8 cellular contexts compared by ENCODE assay signal in the genomic region with DNA sequence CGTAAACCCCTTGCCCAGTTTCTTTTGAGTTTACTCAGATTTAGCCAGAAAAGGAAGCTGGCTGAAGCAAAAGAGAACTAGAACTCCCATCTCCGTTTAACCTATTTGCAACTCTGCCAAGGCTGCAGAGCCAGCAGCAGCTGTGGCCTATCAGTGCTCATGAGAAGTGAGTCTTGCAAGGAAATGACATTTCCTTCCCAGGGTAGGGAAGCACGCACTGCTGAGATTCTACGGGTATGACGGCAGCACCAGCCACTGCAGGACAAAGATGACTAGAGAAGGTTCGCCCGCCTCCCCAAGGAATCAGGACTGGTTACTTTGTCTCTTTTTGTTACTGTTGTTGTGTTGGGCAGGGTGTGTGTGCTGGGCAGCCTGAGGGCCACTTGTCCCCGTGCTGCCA. TPM values are rescaled to one million over a fixed set of nuclear protein-coding genes. Genes with fewer than 3 reads are reported as not detected.
DNase-seq lines count a peak whose midpoint lies in the region; ATAC-seq and TF ChIP-seq lines count a peak whose summit lies in the region.

No MANE protein-coding gene starts in this region.

- H3K9me3 ChIP-seq in endodermal cell (ENCODE audit: control insufficient read depth, low read length) = no peaks in the 10 kb centered on the region
- H3K9me3 ChIP-seq in naive thymus-derived CD4-positive, alpha-beta T cell (ENCODE audit: control insufficient read depth in 2 of 3, low read length in 3 of 3) = no peaks in the 10 kb centered on the region
- H3K9me3 ChIP-seq in effector memory CD4-positive, alpha-beta T cell (ENCODE audit: control insufficient read depth, low read length) = no peaks in the 10 kb centered on the region

- H3K9me3 Mint-ChIP-seq in endodermal cell = no peaks in the 10 kb centered on the region
- no peaks in the 10 kb centered on the region for H3K9me3 Mint-ChIP-seq in naive thymus-derived CD4-positive, alpha-beta T cell

- intact Hi-C loops in naive thymus-derived CD4-positive, alpha-beta T cell (cut with micrococcal nuclease) = no loop called here

- no peak for TF ChIP-seq CTCF in AG04449 (IDR thresholded peaks at IDR 0.05; ENCODE audit: insufficient read depth, low read length, missing control alignments)
- TF ChIP-seq CTCF in endodermal cell (conservative IDR thresholded peaks at IDR 0.05) = no peak

- CTCF ChIA-PET in AG04449 (lab: Yijun Ruan, JAX) = interaction anchor here (0.7 to 4.2 kb wide), 2 partner anchors 8 to 11 kb away, joined by 3 to 29 read pairs; no protein-coding TSS in a partner anchor
- CTCF ChIA-PET in naive thymus-derived CD4-positive, alpha-beta T cell (lab: Charles Lee) = no interaction called here

- DNase-seq in AG04449 (ENCODE audit: low read depth, low spot score) = peak; percentile 53
- peak; percentile 75 for DNase-seq in endodermal cell
- no peak for DNase-seq in naive thymus-derived CD4-positive, alpha-beta T cell
- DNase-seq in kidney glomerular epithelial cell (lab: John Stamatoyannopoulos, UW) = no peak
- DNase-seq in effector memory CD4-positive, alpha-beta T cell = no peak
- DNase-seq in DMS79 treated with DMSO at 0.1 percent for 48 hours (lab: John Stamatoyannopoulos, UW) = no peak

- peak; percentile 71 for ATAC-seq in GM19397 (IDR thresholded peaks at IDR 0.05; ENCODE audit: unreplicated experiment)
- peak; percentile 75 for ATAC-seq in HG03520 (IDR thresholded peaks at IDR 0.05; ENCODE audit: unreplicated experiment)
- ATAC-seq in naive thymus-derived CD4-positive, alpha-beta T cell = peak; percentile 71

- no peaks in the 10 kb centered on the region for H3K36me3 ChIP-seq in endodermal cell (ENCODE audit: control insufficient read depth, insufficient read depth, low read length)
- H3K36me3 ChIP-seq in naive thymus-derived CD4-positive, alpha-beta T cell (ENCODE audit: control insufficient read depth in 2 of 3, insufficient read depth in 3 of 3, low read length in 3 of 3) = no peaks in the 10 kb centered on the region
- H3K36me3 ChIP-seq in effector memory CD4-positive, alpha-beta T cell (ENCODE audit: control insufficient read depth, insufficient read depth, low read length) = no peaks in the 10 kb centered on the region

- WGBS in endodermal cell (ENCODE audit: insufficient coverage in 1 of 2, insufficient read length in 1 of 2), 2 experiments = 53 to 59% methylated on average over 7 to 8 of the region's 8 CpGs

- no peak overlapping the region for H3K9ac ChIP-seq in endodermal cell (ENCODE audit: extremely low read depth, low read length, poor library complexity, severe bottlenecking)

- H3K4me1 Mint-ChIP-seq in endodermal cell = peaks cover 9% of the 10 kb centered on the region
- H3K4me1 Mint-ChIP-seq in naive thymus-derived CD4-positive, alpha-beta T cell = peaks cover 0 to 15% (median 8%) of the 10 kb centered on the region in 7 donors

- POLR2A ChIA-PET in AG04449 (lab: Yijun Ruan, JAX) = no interaction called here
- POLR2A ChIA-PET in naive thymus-derived CD4-positive, alpha-beta T cell (lab: Charles Lee) = interaction anchor here (0.6 kb wide), 1 partner anchor 271 kb away, joined by 3 read pairs; no protein-coding TSS in a partner anchor

- no peak overlapping the region for H3K27ac ChIP-seq in endodermal cell (ENCODE audit: low read depth, low read length)
- no peak overlapping the region for H3K27ac ChIP-seq in naive thymus-derived CD4-positive, alpha-beta T cell (ENCODE audit: low read depth, low read length)
- H3K27ac ChIP-seq in effector memory CD4-positive, alpha-beta T cell (ENCODE audit: insufficient read depth, low read length, poor library complexity, severe bottlenecking) = no peak overlapping the region

- no peaks in the 10 kb centered on the region for H3K4me1 ChIP-seq in endodermal cell (ENCODE audit: control insufficient read depth, insufficient read depth, low read length)
- H3K4me1 ChIP-seq in naive thymus-derived CD4-positive, alpha-beta T cell (ENCODE audit: control insufficient read depth in 2 of 2, insufficient read depth in 2 of 2, low read length in 2 of 2) = no peaks in the 10 kb centered on the region
- no peaks in the 10 kb centered on the region for H3K4me1 ChIP-seq in effector memory CD4-positive, alpha-beta T cell (ENCODE audit: control insufficient read depth, insufficient read depth, low read length, poor library complexity, severe bottlenecking)

- H3K27me3 ChIP-seq in endodermal cell (ENCODE audit: control insufficient read depth, insufficient read depth, low read length, poor library complexity, severe bottlenecking) = no peaks in the 10 kb centered on the region
- no peaks in the 10 kb centered on the region for H3K27me3 ChIP-seq in naive thymus-derived CD4-positive, alpha-beta T cell (ENCODE audit: control insufficient read depth in 2 of 2, insufficient read depth in 2 of 2, low read length in 2 of 2)
- no peaks in the 10 kb centered on the region for H3K27me3 ChIP-seq in effector memory CD4-positive, alpha-beta T cell (replicated peaks; ENCODE audit: control insufficient read depth, insufficient read depth, low read length, poor library complexity, severe bottlenecking)

- no peak overlapping the region for H3K4me3 Mint-ChIP-seq in endodermal cell
- H3K4me3 Mint-ChIP-seq in naive thymus-derived CD4-positive, alpha-beta T cell = no peak overlapping the region

- H3K4me3 ChIP-seq in AG04449 (ENCODE audit: low read depth, low read length) = no peak overlapping the region
- H3K4me3 ChIP-seq in endodermal cell (ENCODE audit: low read length) = no peak overlapping the region
- no peak overlapping the region for H3K4me3 ChIP-seq in naive thymus-derived CD4-positive, alpha-beta T cell (ENCODE audit: low read length)
- H3K4me3 ChIP-seq in effector memory CD4-positive, alpha-beta T cell (ENCODE audit: insufficient read depth, low read depth, low read length, poor library complexity, severe bottlenecking) = no peak overlapping the region

- no peaks in the 10 kb centered on the region for H3K36me3 Mint-ChIP-seq in endodermal cell (ENCODE audit: low read depth)
- peaks cover 0 to 25% (median 8%) of the 10 kb centered on the region in 5 donors for H3K36me3 Mint-ChIP-seq in naive thymus-derived CD4-positive, alpha-beta T cell

- H3K27me3 Mint-ChIP-seq in endodermal cell (ENCODE audit: insufficient read depth) = no peaks in the 10 kb centered on the region
- no peaks in the 10 kb centered on the region for H3K27me3 Mint-ChIP-seq in naive thymus-derived CD4-positive, alpha-beta T cell

- H3K27ac Mint-ChIP-seq in endodermal cell = peak overlapping the region; percentile 10
- H3K27ac Mint-ChIP-seq in naive thymus-derived CD4-positive, alpha-beta T cell = no peak overlapping the region

RNA-seq across cellular contexts. Expression of gene PPP1R3G, which starts 47.6 kb away (rescaled TPM):
- total RNA-seq in endodermal cell = not detected
- 0.18 TPM for polyA plus RNA-seq in endodermal cell (2013, experiment 1 of 2)
- 0.17 TPM for polyA plus RNA-seq in endodermal cell (2013, experiment 2 of 2)
- under 1 TPM in 3 of 5 experiments, not detected in 2; 0.07 to 0.24 (median 0.08) TPM for total RNA-seq in naive thymus-derived CD4-positive, alpha-beta T cell
- polyA plus RNA-seq in naive thymus-derived CD4-positive, alpha-beta T cell = not detected

Comparison
In these comparisons a context has a peak if more than half of its experiments do, and no peak if none do; other contexts are left out.
1. DNase-seq: peak in AG04449 (single experiment) and endodermal cell (single experiment); none in naive thymus-derived CD4-positive, alpha-beta T cell (0 of 9), kidney glomerular epithelial cell (single experiment), effector memory CD4-positive, alpha-beta T cell (0 of 3) and DMS79 treated with DMSO at 0.1 percent for 48 hours (single experiment).
2. Peak in every context shown above with its lines, with median percentiles within 50 percentile points of each other: ATAC-seq.